15 cellular contexts compared by ENCODE assay signal in the genomic region with DNA sequence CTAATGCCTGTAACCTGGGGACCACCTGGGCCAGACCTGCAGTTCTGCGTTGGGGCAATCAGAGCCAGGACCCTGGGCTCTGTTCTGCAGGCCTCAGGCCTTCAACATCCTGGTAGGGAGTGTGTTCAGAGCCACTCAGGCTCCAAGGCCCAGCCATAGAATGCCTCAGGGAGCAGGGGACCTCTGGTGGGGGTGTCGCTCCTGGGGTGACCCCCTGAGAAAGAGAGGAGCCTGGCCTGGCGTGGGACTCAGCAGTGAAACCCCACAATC.
"Had no signal": no experiment of that assay in that cellular context is flagged by ENCODE, and none has a peak within 500 bp of the region (broad histone marks: within the 10 kb centered on the region; RNA-seq: fewer than 3 reads in every experiment).

No MANE protein-coding gene starts in this region.

- DNase-seq: activated CD4-positive, alpha-beta T cell treated with anti-CD3 and anti-CD28 coated beads, Interleukin-2, amount 10 ng/mL, durations not matched to agents 24 days and 14 days; activated CD8-positive, alpha-beta memory T cell treated with anti-CD3 and anti-CD28 coated beads, Interleukin-2, amount 50 U/mL, for 4 hours; activated naive CD4-positive, alpha-beta T cell treated with anti-CD3 and anti-CD28 coated beads for 36 hours; activated naive CD8-positive, alpha-beta T cell treated with anti-CD3 and anti-CD28 coated beads, Interleukin-2, amount 50 U/mL, for 24 hours; activated T-cell treated with anti-CD3 and anti-CD28 coated beads, Interleukin-2, amount 50 U/mL, for 4 hours; brain microvascular endothelial cell; retina; stimulated activated CD4-positive, alpha-beta T cell treated with anti-CD3 and anti-CD28 coated beads, Interleukin-12 subunit alpha, Interleukin-12 subunit beta, amount 100 ng/mL, for 4 hours; stimulated activated CD4-positive, alpha-beta T cell treated with anti-CD3 and anti-CD28 coated beads, Interleukin-1b, Interleukin-23, amount 100 ng/mL, for 48 hours; stimulated activated CD8-positive, alpha-beta memory T cell treated with anti-CD3 and anti-CD28 coated beads, Interleukin-4, amount 100 ng/mL, for 48 hours; stomach; T-cell; T-helper 9 cell; testis had no signal

- H3K27me3 ChIP-seq: brain microvascular endothelial cell, stomach, testis had no signal

- H3K27me3 Mint-ChIP-seq: activated CD4-positive, alpha-beta T cell treated with anti-CD3 and anti-CD28 coated beads, Interleukin-2, amount 10 ng/mL, durations not matched to agents 24 days and 14 days; activated naive CD8-positive, alpha-beta T cell treated with anti-CD3 and anti-CD28 coated beads, Interleukin-2, amount 50 U/mL, for 24 hours; T-cell had no signal

- H3K27ac Mint-ChIP-seq: activated CD4-positive, alpha-beta T cell treated with anti-CD3 and anti-CD28 coated beads, Interleukin-2, amount 10 ng/mL, durations not matched to agents 24 days and 14 days; activated naive CD4-positive, alpha-beta T cell treated with anti-CD3 and anti-CD28 coated beads for 36 hours; activated naive CD8-positive, alpha-beta T cell treated with anti-CD3 and anti-CD28 coated beads, Interleukin-2, amount 50 U/mL, for 24 hours; T-cell had no signal

- H3K9me3 Mint-ChIP-seq: activated CD4-positive, alpha-beta T cell treated with anti-CD3 and anti-CD28 coated beads, Interleukin-2, amount 10 ng/mL, durations not matched to agents 24 days and 14 days; activated naive CD4-positive, alpha-beta T cell treated with anti-CD3 and anti-CD28 coated beads for 36 hours; activated naive CD8-positive, alpha-beta T cell treated with anti-CD3 and anti-CD28 coated beads, Interleukin-2, amount 50 U/mL, for 24 hours; activated T-cell treated with anti-CD3 and anti-CD28 coated beads, Interleukin-2, amount 50 U/mL, for 4 hours; T-cell had no signal

- H3K4me3 Mint-ChIP-seq: activated CD4-positive, alpha-beta T cell treated with anti-CD3 and anti-CD28 coated beads, Interleukin-2, amount 10 ng/mL, durations not matched to agents 24 days and 14 days; activated naive CD4-positive, alpha-beta T cell treated with anti-CD3 and anti-CD28 coated beads for 36 hours; activated naive CD8-positive, alpha-beta T cell treated with anti-CD3 and anti-CD28 coated beads, Interleukin-2, amount 50 U/mL, for 24 hours; activated T-cell treated with anti-CD3 and anti-CD28 coated beads, Interleukin-2, amount 50 U/mL, for 4 hours; T-cell had no signal

- H3K4me3 ChIP-seq: coronary artery, stomach, testis had no signal

- ATAC-seq: activated naive CD8-positive, alpha-beta T cell treated with anti-CD3 and anti-CD28 coated beads, Interleukin-2, amount 50 U/mL, for 24 hours; activated T-cell treated with anti-CD3 and anti-CD28 coated beads, Interleukin-2, amount 50 U/mL, for 4 hours; T-cell had no signal

- H3K9me3 ChIP-seq: stomach, testis had no signal

- H3K27ac ChIP-seq: brain microvascular endothelial cell had no signal
